ENCODE assay signal across 20 cellular contexts in the genomic region with DNA sequence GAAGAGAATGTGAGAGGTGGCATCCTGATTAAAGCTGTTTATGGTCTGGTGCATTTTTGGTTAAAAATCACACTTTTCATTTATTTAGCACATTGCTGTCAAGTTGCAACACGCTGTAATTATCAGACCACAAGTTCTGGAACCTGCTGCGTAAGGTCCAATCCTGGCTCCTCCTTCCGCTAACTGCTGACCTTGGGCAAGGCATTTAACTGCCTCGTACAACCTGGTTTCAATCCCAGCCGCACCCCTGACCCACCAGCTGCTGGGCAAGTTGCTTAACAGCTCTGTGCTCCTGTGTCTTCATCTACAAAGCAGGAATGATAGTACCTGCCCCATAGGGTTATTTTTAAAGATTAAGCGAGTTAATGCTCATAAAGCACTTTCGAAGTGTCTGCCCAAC.
"Had no signal": no experiment of that assay in that cellular context is flagged by ENCODE, and none has a peak within 500 bp of the region (broad histone marks: within the 10 kb centered on the region; RNA-seq: fewer than 3 reads in every experiment).

No MANE protein-coding gene starts in this region.

- DNase-seq: hippocampal formation; hypothalamus; immature natural killer cell; islet precursor cell; kidney; kidney glomerular epithelial cell; left cardiac atrium; left colon; left lung; left ventricle myocardium inferior; left ventricle myocardium superior; lower lobe of right lung; mammary epithelial cell; mesenchymal stem cell; mesendoderm; midbrain; mucosa of descending colon; naive B cell; naive thymus-derived CD4-positive, alpha-beta T cell had no signal

- ATAC-seq: left cardiac atrium; left colon; left lobe of liver; left lung; left ventricle myocardium superior; lower lobe of right lung; mucosa of descending colon; naive thymus-derived CD4-positive, alpha-beta T cell had no signal
